8 cellular contexts compared by ENCODE assay signal in the genomic region with DNA sequence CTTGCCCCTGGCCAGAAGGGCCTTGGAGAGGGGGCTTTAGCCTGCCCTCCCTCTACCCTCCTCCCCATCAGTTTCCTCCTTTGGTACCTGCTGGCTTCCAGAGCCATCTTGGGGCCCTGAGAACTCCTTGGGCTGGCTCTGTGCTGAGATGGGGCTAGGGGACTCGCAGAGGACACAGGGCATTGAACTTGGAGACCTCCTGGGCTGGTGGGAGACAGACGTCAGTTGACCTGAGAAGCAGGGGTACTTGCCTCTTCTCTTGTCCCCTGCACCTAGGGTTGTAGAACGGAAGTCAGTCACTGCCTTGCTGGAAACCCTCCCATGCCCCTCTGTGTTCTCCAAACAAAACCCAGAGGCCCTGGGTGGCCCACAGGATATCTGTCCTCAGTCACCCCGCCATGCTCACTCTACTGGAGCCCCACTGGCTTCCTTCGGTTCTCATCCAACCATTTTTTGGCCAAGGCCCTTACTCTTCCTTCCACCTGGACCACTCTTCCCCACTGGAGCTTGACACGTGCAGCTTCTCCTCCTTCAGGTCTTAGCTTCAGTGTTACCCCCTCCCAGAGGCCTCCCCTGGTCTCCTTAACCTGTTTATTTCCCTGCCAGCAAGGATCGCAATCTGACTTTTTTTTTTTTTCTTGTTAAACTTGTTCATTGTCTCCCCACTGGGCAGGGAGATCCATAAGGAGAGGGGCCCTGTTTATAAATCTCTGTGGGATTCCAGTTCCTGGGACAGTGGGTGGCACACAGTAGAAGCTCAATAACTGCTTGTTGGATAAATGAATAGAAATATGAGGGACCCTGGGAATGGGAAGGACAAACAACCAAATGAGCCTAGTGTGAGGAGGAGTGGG. TPM values are rescaled to one million over a fixed set of nuclear protein-coding genes. Genes with fewer than 3 reads are reported as not detected.
DNase-seq lines count a peak whose midpoint lies in the region; ATAC-seq and TF ChIP-seq lines count a peak whose summit lies in the region.

No MANE protein-coding gene starts in this region.

- no peaks in the 10 kb centered on the region for H3K27me3 ChIP-seq in H7 (ENCODE audit: control insufficient read depth, insufficient read depth, low read length)
- no peaks in the 10 kb centered on the region for H3K27me3 ChIP-seq in PC-9 (ENCODE audit: insufficient read depth, low read depth)
- no peaks in the 10 kb centered on the region for H3K27me3 ChIP-seq in colonic mucosa

- peaks cover 15% of the 10 kb centered on the region; the same call in 1 of the 2 replicates for H3F3A ChIP-seq in PC-9 (ENCODE audit: insufficient read depth, low read depth)

- peak overlapping the region; percentile 96 for H3K4me2 ChIP-seq in PC-9

- H3K79me2 ChIP-seq in PC-9 (ENCODE audit: low read depth), result peaks cover 57% of the 10 kb centered on the region

- H3K27ac Mint-ChIP-seq in natural killer cell treated with Interleukin-12 subunit alpha and Interleukin-12 subunit beta and Interleukin-15 and Interleukin-18, amount 100 ng/mL, for 72 hours, result peak overlapping the region; percentile 81 to 95

- peak in 1 of 2 donors; percentile 20 for ATAC-seq in natural killer cell treated with Interleukin-12 subunit alpha and Interleukin-12 subunit beta and Interleukin-15 and Interleukin-18, amount 100 ng/mL, for 72 hours
- ATAC-seq in GM19463 (IDR thresholded peaks at IDR 0.05; ENCODE audit: unreplicated experiment), result no peak

- peaks cover 4% of the 10 kb centered on the region for H3K36me3 ChIP-seq in H7 (replicated peaks; ENCODE audit: control insufficient read depth, insufficient read depth, low read length)
- H3K36me3 ChIP-seq in PC-9 (ENCODE audit: low read depth), result peaks cover 32% of the 10 kb centered on the region
- H3K36me3 ChIP-seq in colonic mucosa, result peaks cover 3% of the 10 kb centered on the region

- no peaks in the 10 kb centered on the region for H3K9me3 ChIP-seq in PC-9 (ENCODE audit: insufficient read depth, low read depth)
- no peaks in the 10 kb centered on the region for H3K9me3 ChIP-seq in colonic mucosa

- H4K20me1 ChIP-seq in PC-9 (ENCODE audit: insufficient read depth), result peaks cover 6% of the 10 kb centered on the region

- H3K4me3 ChIP-seq in GM12875 (ENCODE audit: low read depth, low read length), result peak overlapping the region; percentile 86
- H3K4me3 ChIP-seq in H7 (ENCODE audit: insufficient read depth, low read depth, low read length), result peak overlapping the region; percentile 97
- H3K4me3 ChIP-seq in PC-9, result peak overlapping the region; percentile 86
- H3K4me3 ChIP-seq in colonic mucosa, result peak overlapping the region; percentile 99

- peak overlapping the region; percentile 99 to 100 for H3K9ac ChIP-seq in colonic mucosa (ENCODE audit: low read depth in 2 of 2, low read length in 2 of 2)

- no peak overlapping the region; the same call in 1 of the 2 replicates for H2AFZ ChIP-seq in PC-9

- no peaks in the 10 kb centered on the region for H3K9me3 Mint-ChIP-seq in natural killer cell treated with Interleukin-12 subunit alpha and Interleukin-12 subunit beta and Interleukin-15 and Interleukin-18, amount 100 ng/mL, for 72 hours

- BruUV-seq in PC-9 (replicated peaks; lab: Mats Ljungman, UMichigan), result no TSS peak

- H3K27ac ChIP-seq in PC-9, result peak overlapping the region; percentile 74
- H3K27ac ChIP-seq in colonic mucosa, result peak overlapping the region; percentile 96

- POLR2A ChIA-PET in PC-9 (lab: Charles Lee; ENCODE audit: unreplicated experiment), result interaction anchor here (0.6 kb wide), 1 partner anchor 23 kb away, joined by 7 read pairs; no protein-coding TSS in a partner anchor

- H3K4me1 ChIP-seq in PC-9 (replicated peaks; ENCODE audit: insufficient read depth) (peaks cover 32% of the 10 kb centered on the region), colonic mucosa (peaks cover 6% of the 10 kb centered on the region)

- DNase-seq in H7 (no peak), PC-9 (no peak), colonic mucosa (no peak), NCI-H187 treated with DMSO at 0.1 percent for 48 hours (lab: John Stamatoyannopoulos, UW) (no peak), HK-2 (ENCODE audit: unreplicated experiment) (no peak)
- DNase-seq in natural killer cell treated with Interleukin-12 subunit alpha and Interleukin-12 subunit beta and Interleukin-15 and Interleukin-18, amount 100 ng/mL, for 72 hours (ENCODE audit: low spot score), result no peak

- no peaks in the 10 kb centered on the region for H3K9me2 ChIP-seq in PC-9 (ENCODE audit: insufficient read depth)

- peaks cover 41 to 47% of the 10 kb centered on the region in 2 donors for H3K4me1 Mint-ChIP-seq in natural killer cell treated with Interleukin-12 subunit alpha and Interleukin-12 subunit beta and Interleukin-15 and Interleukin-18, amount 100 ng/mL, for 72 hours (ENCODE audit: low read depth in 2 of 2)

- CTCF ChIA-PET in PC-9 (lab: Charles Lee), result interaction anchor here (0.7 kb wide), 1 partner anchor 329 kb away, joined by 3 read pairs; no protein-coding TSS in a partner anchor

- peaks cover 27% of the 10 kb centered on the region for H3K36me3 Mint-ChIP-seq in natural killer cell treated with Interleukin-12 subunit alpha and Interleukin-12 subunit beta and Interleukin-15 and Interleukin-18, amount 100 ng/mL, for 72 hours

- intact Hi-C loops in PC-9 (cut with micrococcal nuclease; ENCODE audit: unreplicated experiment), result no loop called here
- intact Hi-C loops in colonic mucosa (cut with DNase I), result no loop called here

- TF ChIP-seq CTCF in GM12875 (IDR thresholded peaks at IDR 0.05; ENCODE audit: borderline replicate concordance, insufficient read depth, low read depth, low read length), result no peak
- TF ChIP-seq CTCF in PC-9 (conservative IDR thresholded peaks at IDR 0.05), result no peak
- TF ChIP-seq CTCF in colonic mucosa (IDR thresholded peaks at IDR 0.05), result no peak

- H3K27me3 Mint-ChIP-seq in natural killer cell treated with Interleukin-12 subunit alpha and Interleukin-12 subunit beta and Interleukin-15 and Interleukin-18, amount 100 ng/mL, for 72 hours, result no peaks in the 10 kb centered on the region

- H3K4me3 Mint-ChIP-seq in natural killer cell treated with Interleukin-12 subunit alpha and Interleukin-12 subunit beta and Interleukin-15 and Interleukin-18, amount 100 ng/mL, for 72 hours, result peak overlapping the region; percentile 93

RNA-seq across cellular contexts. Expression of gene RBCK1, which starts 1.0 kb away (rescaled TPM):
- 53.9 and 61.9 TPM in 2 replicates for total RNA-seq in H7 (2014; rRNA removed; shearing (Covaris generic))
- total RNA-seq in PC-9 (2021), result 176 and 212 TPM in 2 replicates
- total RNA-seq in colonic mucosa, result 100 to 1,000 TPM; 134 to 169 TPM
- 100 to 1,000 TPM; 157 to 159 TPM for total RNA-seq in natural killer cell treated with Interleukin-12 subunit alpha and Interleukin-12 subunit beta and Interleukin-15 and Interleukin-18, amount 100 ng/mL, for 72 hours

RNA-seq across cellular contexts. Expression of gene TRIB3, which starts 28.5 kb away (rescaled TPM):
- 11.7 and 17.6 TPM in 2 replicates for total RNA-seq in H7 (2014; rRNA removed; shearing (Covaris generic))
- 81.0 and 82.0 TPM in 2 replicates for total RNA-seq in PC-9 (2021)
- total RNA-seq in colonic mucosa, result 10 to 100 TPM; 13.5 to 48.5 TPM
- 10 to 100 TPM; 18.0 to 21.6 TPM for total RNA-seq in natural killer cell treated with Interleukin-12 subunit alpha and Interleukin-12 subunit beta and Interleukin-15 and Interleukin-18, amount 100 ng/mL, for 72 hours

RNA-seq across cellular contexts. Expression of gene TBC1D20, which starts 53.3 kb away (rescaled TPM):
- 10.9 and 14.0 TPM in 2 replicates for total RNA-seq in H7 (2014; rRNA removed; shearing (Covaris generic))
- total RNA-seq in PC-9 (2021) (27.8 and 32.8 TPM in 2 replicates), colonic mucosa (10 to 100 TPM; 25.4 to 31.9 TPM)
- 10 to 100 TPM; 46.4 to 56.8 TPM for total RNA-seq in natural killer cell treated with Interleukin-12 subunit alpha and Interleukin-12 subunit beta and Interleukin-15 and Interleukin-18, amount 100 ng/mL, for 72 hours
